Comparison of ENCODE assay signal across 23 cellular contexts in the genomic region with DNA sequence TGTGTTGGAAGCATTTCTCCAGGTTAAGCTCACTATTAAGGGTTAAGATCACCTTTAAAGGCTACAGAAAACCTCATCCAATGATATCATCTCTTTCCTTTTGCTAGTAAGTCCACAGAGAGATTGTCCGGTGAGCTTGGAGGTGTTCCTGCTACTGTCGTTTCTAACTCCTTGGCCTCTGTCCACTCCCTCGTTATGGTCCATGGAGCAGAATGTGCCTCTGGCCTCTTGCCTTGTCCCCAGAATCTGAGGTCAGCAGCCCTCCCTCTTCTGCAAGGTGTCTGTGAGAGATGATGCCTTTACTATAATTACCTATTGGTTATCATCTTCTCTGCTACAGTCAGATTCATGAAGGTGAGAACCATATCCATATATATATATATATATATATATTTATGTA. TPM values are rescaled to one million over a fixed set of nuclear protein-coding genes. Genes with fewer than 3 reads are reported as not detected.
DNase-seq lines count a peak whose midpoint lies in the region; ATAC-seq and TF ChIP-seq lines count a peak whose summit lies in the region.
"Had no signal": no experiment of that assay in that cellular context is flagged by ENCODE, and none has a peak within 500 bp of the region (broad histone marks: within the 10 kb centered on the region; RNA-seq: fewer than 3 reads in every experiment).

No MANE protein-coding gene starts in this region.

- H3K36me3 Mint-ChIP-seq in activated naive CD4-positive, alpha-beta T cell treated with anti-CD3 and anti-CD28 coated beads, Interleukin-2, amount 10 ng/mL, durations not matched to agents 7 days and 5 days = peaks cover 89% of the 10 kb centered on the region
- H3K36me3 Mint-ChIP-seq in activated naive CD4-positive, alpha-beta T cell treated with anti-CD3 and anti-CD28 coated beads, Interleukin-2, amount 50 U/mL, for 72 hours = peaks cover 32 to 44% of the 10 kb centered on the region in 2 donors
- peaks cover 78% of the 10 kb centered on the region for H3K36me3 Mint-ChIP-seq in activated T-helper 1 cell treated with anti-CD3 and anti-CD28 coated beads, Interleukin-12 subunit alpha, Interleukin-12 subunit beta, Interleukin-2, Interleukin-4 antibody, amounts not matched to agents 30 ng/mL and 10 ng/mL and 1 ng/mL, durations not matched to agents 14 hours and 24 hours and 36 hours (ENCODE audit: low read depth)
- peaks cover 15 to 59% (median 41%) of the 10 kb centered on the region in 5 donors for H3K36me3 Mint-ChIP-seq in naive thymus-derived CD4-positive, alpha-beta T cell
- H3K36me3 Mint-ChIP-seq in osteocyte (ENCODE audit: unreplicated experiment) = peaks cover 63% of the 10 kb centered on the region

- intact Hi-C loops in activated T-helper 1 cell treated with anti-CD3 and anti-CD28 coated beads, Interleukin-12 subunit alpha, Interleukin-12 subunit beta, Interleukin-2, Interleukin-4 antibody, amounts not matched to agents 30 ng/mL and 10 ng/mL and 1 ng/mL, durations not matched to agents 14 hours and 24 hours and 36 hours (cut with micrococcal nuclease) = no loop called here
- intact Hi-C loops in naive thymus-derived CD4-positive, alpha-beta T cell (cut with micrococcal nuclease) = no loop called here
- intact Hi-C loops in transverse colon (cut with DNase I; ENCODE audit: low total_unique reads) = loop anchor here (10.0 kb wide), 2 partner anchors 50 to 300 kb away; no protein-coding TSS in a partner anchor

- no peaks in the 10 kb centered on the region for H3K27me3 ChIP-seq in naive thymus-derived CD4-positive, alpha-beta T cell (ENCODE audit: control insufficient read depth in 2 of 2, insufficient read depth in 2 of 2, low read length in 2 of 2)
- no peaks in the 10 kb centered on the region for H3K27me3 ChIP-seq in transverse colon
- H3K27me3 ChIP-seq: brain microvascular endothelial cell had no signal

- peaks cover 59 to 98% (median 81%) of the 10 kb centered on the region in 3 experiments for H3K36me3 ChIP-seq in naive thymus-derived CD4-positive, alpha-beta T cell (ENCODE audit: control insufficient read depth in 2 of 3, insufficient read depth in 3 of 3, low read length in 3 of 3)
- H3K36me3 ChIP-seq in transverse colon = peaks cover 0 to 78% (median 25%) of the 10 kb centered on the region in 4 donors

- no peaks in the 10 kb centered on the region for H3K27me3 Mint-ChIP-seq in activated naive CD4-positive, alpha-beta T cell treated with anti-CD3 and anti-CD28 coated beads, Interleukin-2, amount 10 ng/mL, durations not matched to agents 7 days and 5 days
- no peaks in the 10 kb centered on the region for H3K27me3 Mint-ChIP-seq in activated T-helper 1 cell treated with anti-CD3 and anti-CD28 coated beads, Interleukin-12 subunit alpha, Interleukin-12 subunit beta, Interleukin-2, Interleukin-4 antibody, amounts not matched to agents 30 ng/mL and 10 ng/mL and 1 ng/mL, durations not matched to agents 14 hours and 24 hours and 36 hours (ENCODE audit: insufficient read depth)
- no peaks in the 10 kb centered on the region for H3K27me3 Mint-ChIP-seq in naive thymus-derived CD4-positive, alpha-beta T cell
- H3K27me3 Mint-ChIP-seq in osteocyte (ENCODE audit: unreplicated experiment) = no peaks in the 10 kb centered on the region

- POLR2A ChIA-PET in naive thymus-derived CD4-positive, alpha-beta T cell (lab: Charles Lee) = interaction anchor here (0.9 to 33.8 kb wide), 3 partner anchors 10 to 46 kb away, joined by 3 to 978 read pairs (median 5); a partner anchor contains a TSS

- DNase-seq in activated naive CD4-positive, alpha-beta T cell treated with anti-CD3 and anti-CD28 coated beads, Interleukin-2, amount 10 ng/mL, durations not matched to agents 7 days and 5 days = no peak
- no peak for DNase-seq in activated naive CD4-positive, alpha-beta T cell treated with anti-CD3 and anti-CD28 coated beads, Interleukin-2, amount 50 U/mL, for 72 hours (ENCODE audit: low spot score in 2 of 2)
- no peak for DNase-seq in activated T-helper 1 cell treated with anti-CD3 and anti-CD28 coated beads, Interleukin-12 subunit alpha, Interleukin-12 subunit beta, Interleukin-2, Interleukin-4 antibody, amounts not matched to agents 30 ng/mL and 10 ng/mL and 1 ng/mL, durations not matched to agents 14 hours and 24 hours and 36 hours (ENCODE audit: low spot score)
- DNase-seq in naive thymus-derived CD4-positive, alpha-beta T cell = no peak
- DNase-seq in transverse colon = no peak
- DNase-seq in DMS53 treated with DMSO at 0.1 percent for 48 hours (lab: John Stamatoyannopoulos, UW; ENCODE audit: unreplicated experiment) = no peak
- no peak for DNase-seq in islet precursor cell
- no peak for DNase-seq in osteocyte (ENCODE audit: extremely low spot score, unreplicated experiment)
- DNase-seq: activated CD8-positive, alpha-beta memory T cell treated with anti-CD3 and anti-CD28 coated beads, Interleukin-2, amount 50 U/mL, for 48 hours; brain microvascular endothelial cell; DMS53; glutamatergic neuron; NCI-H1436; NCI-H526; stimulated activated CD8-positive, alpha-beta memory T cell treated with anti-CD3 and anti-CD28 coated beads, Interleukin-4, amount 100 ng/mL, for 48 hours had no signal

- H3K4me3 ChIP-seq in naive thymus-derived CD4-positive, alpha-beta T cell (ENCODE audit: low read length) = no peak overlapping the region
- H3K4me3 ChIP-seq in transverse colon = no peak overlapping the region
- H3K4me3 ChIP-seq: coronary artery had no signal

- H3K9me3 Mint-ChIP-seq in activated naive CD4-positive, alpha-beta T cell treated with anti-CD3 and anti-CD28 coated beads, Interleukin-2, amount 10 ng/mL, durations not matched to agents 7 days and 5 days = no peaks in the 10 kb centered on the region
- no peaks in the 10 kb centered on the region for H3K9me3 Mint-ChIP-seq in activated naive CD4-positive, alpha-beta T cell treated with anti-CD3 and anti-CD28 coated beads, Interleukin-2, amount 50 U/mL, for 72 hours
- no peaks in the 10 kb centered on the region for H3K9me3 Mint-ChIP-seq in activated T-helper 1 cell treated with anti-CD3 and anti-CD28 coated beads, Interleukin-12 subunit alpha, Interleukin-12 subunit beta, Interleukin-2, Interleukin-4 antibody, amounts not matched to agents 30 ng/mL and 10 ng/mL and 1 ng/mL, durations not matched to agents 14 hours and 24 hours and 36 hours
- no peaks in the 10 kb centered on the region for H3K9me3 Mint-ChIP-seq in naive thymus-derived CD4-positive, alpha-beta T cell
- no peaks in the 10 kb centered on the region for H3K9me3 Mint-ChIP-seq in osteocyte (ENCODE audit: unreplicated experiment)

- peak overlapping the region; percentile 80 for H3K27ac Mint-ChIP-seq in activated naive CD4-positive, alpha-beta T cell treated with anti-CD3 and anti-CD28 coated beads, Interleukin-2, amount 10 ng/mL, durations not matched to agents 7 days and 5 days
- H3K27ac Mint-ChIP-seq in activated naive CD4-positive, alpha-beta T cell treated with anti-CD3 and anti-CD28 coated beads, Interleukin-2, amount 50 U/mL, for 72 hours = peak overlapping the region in 1 of 2 donors; percentile 91
- peak overlapping the region; percentile 56 for H3K27ac Mint-ChIP-seq in activated T-helper 1 cell treated with anti-CD3 and anti-CD28 coated beads, Interleukin-12 subunit alpha, Interleukin-12 subunit beta, Interleukin-2, Interleukin-4 antibody, amounts not matched to agents 30 ng/mL and 10 ng/mL and 1 ng/mL, durations not matched to agents 14 hours and 24 hours and 36 hours
- peak overlapping the region in 8 of 9 donors; percentile 24 to 90 (median 70) for H3K27ac Mint-ChIP-seq in naive thymus-derived CD4-positive, alpha-beta T cell
- H3K27ac Mint-ChIP-seq in osteocyte (ENCODE audit: unreplicated experiment) = no peak overlapping the region

- no peak for TF ChIP-seq EP300 in transverse colon (IDR thresholded peaks at IDR 0.05; ENCODE audit: low read depth)

- H3K27ac ChIP-seq in naive thymus-derived CD4-positive, alpha-beta T cell (ENCODE audit: low read depth, low read length) = no peak overlapping the region
- peak overlapping the region; percentile 11 to 69 (median 48) for H3K27ac ChIP-seq in transverse colon
- H3K27ac ChIP-seq: brain microvascular endothelial cell, coronary artery, HL-60, RWPE1 had no signal

- TF ChIP-seq CTCF in transverse colon (IDR thresholded peaks at IDR 0.05) (no peak), osteocyte (IDR thresholded peaks at IDR 0.05) (no peak)

- no peaks in the 10 kb centered on the region for H3K9me3 ChIP-seq in naive thymus-derived CD4-positive, alpha-beta T cell (ENCODE audit: control insufficient read depth in 2 of 3, low read length in 3 of 3)
- H3K9me3 ChIP-seq in transverse colon = no peaks in the 10 kb centered on the region

- H3K4me1 Mint-ChIP-seq in activated naive CD4-positive, alpha-beta T cell treated with anti-CD3 and anti-CD28 coated beads, Interleukin-2, amount 10 ng/mL, durations not matched to agents 7 days and 5 days = peaks cover 23% of the 10 kb centered on the region
- peaks cover 26% of the 10 kb centered on the region for H3K4me1 Mint-ChIP-seq in activated T-helper 1 cell treated with anti-CD3 and anti-CD28 coated beads, Interleukin-12 subunit alpha, Interleukin-12 subunit beta, Interleukin-2, Interleukin-4 antibody, amounts not matched to agents 30 ng/mL and 10 ng/mL and 1 ng/mL, durations not matched to agents 14 hours and 24 hours and 36 hours (ENCODE audit: low read depth)
- peaks cover 14 to 48% (median 33%) of the 10 kb centered on the region in 7 donors for H3K4me1 Mint-ChIP-seq in naive thymus-derived CD4-positive, alpha-beta T cell
- peaks cover 13% of the 10 kb centered on the region for H3K4me1 Mint-ChIP-seq in osteocyte (ENCODE audit: unreplicated experiment)

- no peak overlapping the region for H3K4me3 Mint-ChIP-seq in activated naive CD4-positive, alpha-beta T cell treated with anti-CD3 and anti-CD28 coated beads, Interleukin-2, amount 10 ng/mL, durations not matched to agents 7 days and 5 days
- no peak overlapping the region for H3K4me3 Mint-ChIP-seq in activated T-helper 1 cell treated with anti-CD3 and anti-CD28 coated beads, Interleukin-12 subunit alpha, Interleukin-12 subunit beta, Interleukin-2, Interleukin-4 antibody, amounts not matched to agents 30 ng/mL and 10 ng/mL and 1 ng/mL, durations not matched to agents 14 hours and 24 hours and 36 hours
- H3K4me3 Mint-ChIP-seq in naive thymus-derived CD4-positive, alpha-beta T cell = no peak overlapping the region
- no peak overlapping the region for H3K4me3 Mint-ChIP-seq in osteocyte (ENCODE audit: unreplicated experiment)

- in situ Hi-C loops in transverse colon (cut with MboI; ENCODE audit: low pct_ligation_motif_present in 1 of 4, low pct_unique_long_range_greater_than_20kb in 1 of 4, low sequenced_read_pairs in 3 of 4) = no loop called here

- no peak for TF ChIP-seq POLR2A in transverse colon (IDR thresholded peaks at IDR 0.05)

- ATAC-seq in activated naive CD4-positive, alpha-beta T cell treated with anti-CD3 and anti-CD28 coated beads, Interleukin-2, amount 50 U/mL, for 72 hours = no peak
- ATAC-seq in naive thymus-derived CD4-positive, alpha-beta T cell = no peak
- ATAC-seq: activated CD4-positive, CD25-positive, alpha-beta regulatory T cell treated with anti-CD3 and anti-CD28 coated beads, Interleukin-2, amount 50 U/mL, for 24 hours; left lobe of liver; SK-N-SH treated with all-trans-retinoic acid at 6 μM for 48 hours had no signal

- CTCF ChIA-PET in activated naive CD4-positive, alpha-beta T cell treated with anti-CD3 and anti-CD28 coated beads, Interleukin-2, amount 10 ng/mL, durations not matched to agents 7 days and 5 days (lab: Charles Lee) = no interaction called here
- CTCF ChIA-PET in naive thymus-derived CD4-positive, alpha-beta T cell (lab: Charles Lee) = no interaction called here

- WGBS in transverse colon (ENCODE audit: low coverage in 1 of 2), 2 donors = 40 to 82% methylated on average over 2 to 3 of the region's 3 CpGs

- peaks cover 6 to 7% of the 10 kb centered on the region in 2 donors for H3K4me1 ChIP-seq in naive thymus-derived CD4-positive, alpha-beta T cell (ENCODE audit: control insufficient read depth in 2 of 2, insufficient read depth in 2 of 2, low read length in 2 of 2)
- peaks cover 6 to 14% (median 8%) of the 10 kb centered on the region in 4 donors for H3K4me1 ChIP-seq in transverse colon

RNA-seq across cellular contexts. Expression of a gene that starts 15.0 kb away (rescaled TPM):
- not detected for total RNA-seq in activated naive CD4-positive, alpha-beta T cell treated with anti-CD3 and anti-CD28 coated beads, Interleukin-2, amount 50 U/mL, for 72 hours
- total RNA-seq in activated T-helper 1 cell treated with anti-CD3 and anti-CD28 coated beads, Interleukin-12 subunit alpha, Interleukin-12 subunit beta, Interleukin-2, Interleukin-4 antibody, amounts not matched to agents 30 ng/mL and 10 ng/mL and 1 ng/mL, durations not matched to agents 14 hours and 24 hours and 36 hours = not detected in 2 replicates
- not detected for total RNA-seq in naive thymus-derived CD4-positive, alpha-beta T cell
- not detected for polyA plus RNA-seq in naive thymus-derived CD4-positive, alpha-beta T cell
- total RNA-seq in transverse colon = not detected
- total RNA-seq in osteocyte = not detected in 2 replicates
- total RNA-seq: M059J, temporal lobe had no signal

RNA-seq across cellular contexts. Expression of a gene that starts 21.8 kb away (rescaled TPM):
- total RNA-seq in activated naive CD4-positive, alpha-beta T cell treated with anti-CD3 and anti-CD28 coated beads, Interleukin-2, amount 50 U/mL, for 72 hours = not detected
- total RNA-seq in activated T-helper 1 cell treated with anti-CD3 and anti-CD28 coated beads, Interleukin-12 subunit alpha, Interleukin-12 subunit beta, Interleukin-2, Interleukin-4 antibody, amounts not matched to agents 30 ng/mL and 10 ng/mL and 1 ng/mL, durations not matched to agents 14 hours and 24 hours and 36 hours = not detected in 2 replicates
- under 1 TPM in 1 of 5 experiments, not detected in 4; 0.29 TPM for total RNA-seq in naive thymus-derived CD4-positive, alpha-beta T cell
- polyA plus RNA-seq in naive thymus-derived CD4-positive, alpha-beta T cell = not detected
- not detected for total RNA-seq in transverse colon
- not detected in 2 replicates for total RNA-seq in osteocyte
- total RNA-seq: temporal lobe had no signal

RNA-seq across cellular contexts. Expression of a gene that starts 43.1 kb away (rescaled TPM):
- total RNA-seq in activated naive CD4-positive, alpha-beta T cell treated with anti-CD3 and anti-CD28 coated beads, Interleukin-2, amount 50 U/mL, for 72 hours = 100 to 1,000 TPM; 165 to 174 TPM
- total RNA-seq in activated T-helper 1 cell treated with anti-CD3 and anti-CD28 coated beads, Interleukin-12 subunit alpha, Interleukin-12 subunit beta, Interleukin-2, Interleukin-4 antibody, amounts not matched to agents 30 ng/mL and 10 ng/mL and 1 ng/mL, durations not matched to agents 14 hours and 24 hours and 36 hours = 178 and 182 TPM in 2 replicates
- total RNA-seq in naive thymus-derived CD4-positive, alpha-beta T cell = 100 to 1,000 TPM; 276 to 403 (median 375) TPM
- 10 to 100 TPM; 20.5 to 39.6 TPM for polyA plus RNA-seq in naive thymus-derived CD4-positive, alpha-beta T cell
- total RNA-seq in transverse colon (10 to 100 TPM; 34.8 to 63.2 (median 48.6) TPM), osteocyte (36.0 and 37.0 TPM in 2 replicates)
